In genomic region chr10:119079572-119080520, GRCh38 we compare ENCODE assay signal across 8 cellular contexts. TPM values are rescaled to one million over a fixed set of nuclear protein-coding genes. Genes with fewer than 3 reads are reported as not detected.
A peak's percentile ranks its signal among the peaks of the same experiment; 100 is the strongest.
DNase-seq lines count a peak whose midpoint lies in the region; ATAC-seq, FAIRE-seq and TF ChIP-seq lines count a peak whose summit lies in the region.

No MANE protein-coding gene starts in this region.

- H3K4me1 ChIP-seq in astrocyte (ENCODE audit: insufficient read depth, low read length): peaks cover 10% of the 10 kb centered on the region
- peaks cover 12% of the 10 kb centered on the region for H3K4me1 ChIP-seq in hepatocyte (ENCODE audit: insufficient read depth)

- no peaks in the 10 kb centered on the region for H3K9me2 ChIP-seq in hepatocyte (replicated peaks; ENCODE audit: insufficient read depth)

- peak; percentile 63 for ATAC-seq in GM19452 (IDR thresholded peaks at IDR 0.05; ENCODE audit: unreplicated experiment)
- ATAC-seq in HG03565 (IDR thresholded peaks at IDR 0.05; ENCODE audit: unreplicated experiment): peak; percentile 33

- no peaks in the 10 kb centered on the region for H3K9me3 Mint-ChIP-seq in astrocyte (ENCODE audit: unreplicated experiment)

- DNase-seq in DMS53 (lab: John Stamatoyannopoulos, UW) (peak; percentile 85), T follicular helper cell (ENCODE audit: low read depth) (peak; percentile 41), astrocyte (ENCODE audit: low read depth) (peak; percentile 57), hepatocyte (ENCODE audit: low spot score) (peak; percentile 91), retinal pigment epithelial cell (ENCODE audit: low read depth) (peak; percentile 43), D721Med (ENCODE audit: insufficient read length, low spot score) (no peak)

- peak overlapping the region; percentile 99 for H3K4me3 ChIP-seq in astrocyte (ENCODE audit: insufficient read depth, low read depth, low read length)
- H3K4me3 ChIP-seq in hepatocyte: peak overlapping the region; percentile 96
- peak overlapping the region; percentile 96 for H3K4me3 ChIP-seq in retinal pigment epithelial cell (ENCODE audit: low read length)

- peak overlapping the region; percentile 100 for H3K4me3 Mint-ChIP-seq in astrocyte (ENCODE audit: unreplicated experiment)

- peak overlapping the region; percentile 100 for H3K9ac ChIP-seq in astrocyte (ENCODE audit: low read length)

- H3K79me2 ChIP-seq in astrocyte (ENCODE audit: insufficient read depth, low read length) (peaks cover 64% of the 10 kb centered on the region), hepatocyte (peaks cover 60% of the 10 kb centered on the region)

- H3K4me2 ChIP-seq in astrocyte (ENCODE audit: low read length): peak overlapping the region; percentile 95
- peak overlapping the region; percentile 87 for H3K4me2 ChIP-seq in hepatocyte

- H3K27ac Mint-ChIP-seq in astrocyte (ENCODE audit: unreplicated experiment): peak overlapping the region; percentile 100

- FAIRE-seq in astrocyte (lab: Jason Lieb, UNC) (no peak), D721Med (lab: Jason Lieb, UNC) (no peak)

- WGBS in hepatocyte (ENCODE audit: low lambda C conversion rate, missing lambda C conversion rate): under 1% methylated on average over 39 of the region's 49 CpGs

- H3K9me3 ChIP-seq in astrocyte (ENCODE audit: insufficient read depth, low read depth, low read length) (no peaks in the 10 kb centered on the region), hepatocyte (ENCODE audit: low read depth) (no peaks in the 10 kb centered on the region)

- no peaks in the 10 kb centered on the region for H3K27me3 ChIP-seq in astrocyte (ENCODE audit: insufficient read depth, low read length)
- no peaks in the 10 kb centered on the region for H3K27me3 ChIP-seq in hepatocyte

- H3K27ac ChIP-seq in astrocyte (ENCODE audit: low read depth, low read length): peak overlapping the region; percentile 98
- peak overlapping the region; percentile 99 for H3K27ac ChIP-seq in hepatocyte

- H3K4me1 Mint-ChIP-seq in astrocyte (ENCODE audit: low read depth, unreplicated experiment): peaks cover 9% of the 10 kb centered on the region

- no peak for TF ChIP-seq CTCF in astrocyte (IDR thresholded peaks at IDR 0.05; ENCODE audit: insufficient read depth, low read depth, low read length)
- TF ChIP-seq CTCF in hepatocyte (IDR thresholded peaks at IDR 0.05; ENCODE audit: poor library complexity): no peak
- no peak for TF ChIP-seq CTCF in retinal pigment epithelial cell (conservative IDR thresholded peaks at IDR 0.05; ENCODE audit: low read depth, low read length)
- TF ChIP-seq CTCF in D721Med (IDR thresholded peaks at IDR 0.05; ENCODE audit: insufficient read depth, missing control alignments): no peak

- H3K36me3 ChIP-seq in astrocyte (ENCODE audit: insufficient read depth, low read length) (no peaks in the 10 kb centered on the region), hepatocyte (replicated peaks; ENCODE audit: insufficient read depth, low read depth) (no peaks in the 10 kb centered on the region)

- no peaks in the 10 kb centered on the region for H3K27me3 Mint-ChIP-seq in astrocyte (ENCODE audit: low read depth, unreplicated experiment)

- H2AFZ ChIP-seq in astrocyte (ENCODE audit: low read depth, low read length): peak overlapping the region; percentile 52
- peak overlapping the region; percentile 63 for H2AFZ ChIP-seq in hepatocyte

- H3K36me3 Mint-ChIP-seq in astrocyte (ENCODE audit: low read depth, unreplicated experiment): peaks cover 2% of the 10 kb centered on the region

- H4K20me1 ChIP-seq in astrocyte (ENCODE audit: insufficient read depth, low read length): peaks cover 48% of the 10 kb centered on the region
- H4K20me1 ChIP-seq in hepatocyte (ENCODE audit: insufficient read depth, poor library complexity, severe bottlenecking): peaks cover 51% of the 10 kb centered on the region

RNA-seq across cellular contexts. Expression of gene EIF3A, which starts 0.8 kb away (rescaled TPM):
- 137 and 146 TPM in 2 replicates for total RNA-seq in astrocyte
- 93.7 and 97.2 TPM in 2 replicates for total RNA-seq in hepatocyte
- polyA plus RNA-seq in hepatocyte: 53.2 and 56.6 TPM in 2 replicates

RNA-seq across cellular contexts. Expression of gene DENND10, which starts 24.1 kb away (rescaled TPM):
- total RNA-seq in astrocyte: 39.9 and 41.8 TPM in 2 replicates
- total RNA-seq in hepatocyte: 94.7 and 106 TPM in 2 replicates
- polyA plus RNA-seq in hepatocyte: 64.4 and 75.3 TPM in 2 replicates

RNA-seq across cellular contexts. Expression of gene NANOS1, which starts 50.3 kb away (rescaled TPM):
- total RNA-seq in astrocyte (3.0 and 4.7 TPM in 2 replicates), hepatocyte (3.8 and 4.5 TPM in 2 replicates)
- 5.7 and 6.2 TPM in 2 replicates for polyA plus RNA-seq in hepatocyte
